Comparison of ENCODE assay signal across 13 cellular contexts in the genomic region with DNA sequence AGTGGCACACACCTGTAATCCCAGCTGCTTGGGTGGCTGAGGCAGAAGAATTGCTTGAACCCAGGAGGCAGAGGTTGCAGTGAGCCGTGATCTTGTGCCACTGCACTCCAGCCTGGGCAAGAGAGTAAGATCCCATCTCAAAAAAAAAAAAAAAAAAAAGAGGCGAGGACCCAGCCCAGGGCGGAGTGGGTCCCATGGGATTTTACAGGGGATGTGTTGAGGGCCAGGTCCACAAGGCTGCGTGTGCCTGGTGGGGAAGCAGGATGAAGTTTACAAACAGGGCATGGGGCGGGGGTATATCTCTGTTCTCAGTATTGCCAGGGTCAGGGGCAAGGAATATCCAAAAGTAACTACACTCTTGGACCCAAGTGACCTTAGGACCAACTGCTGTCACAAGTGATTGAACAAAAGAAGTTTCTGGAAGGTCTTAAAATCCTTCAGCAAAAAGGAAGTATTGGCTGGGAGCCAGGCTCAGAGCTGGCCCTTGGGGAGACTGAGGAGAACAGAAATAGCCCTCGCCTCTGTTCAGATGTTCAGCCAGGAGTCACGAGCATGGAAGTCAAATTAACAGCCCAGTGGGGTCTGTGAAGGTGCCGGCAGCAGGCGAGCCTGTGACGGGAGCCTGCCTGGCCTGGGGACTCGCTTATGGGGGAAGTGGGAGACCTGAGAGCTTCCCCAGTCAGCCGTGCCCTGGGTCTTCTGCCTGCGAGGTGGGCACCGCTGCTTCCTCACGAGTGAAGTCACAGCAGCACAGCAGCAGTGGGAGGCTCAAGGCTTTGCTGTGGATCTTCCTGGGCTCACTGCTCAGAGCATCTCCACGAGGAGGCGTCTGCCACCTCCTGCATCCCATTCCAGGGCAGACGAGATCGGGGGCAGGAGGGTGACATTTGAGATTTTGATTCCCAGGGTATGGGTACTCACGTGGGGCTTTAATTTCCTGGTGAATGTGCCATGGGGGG. TPM values are rescaled to one million over a fixed set of nuclear protein-coding genes. Genes with fewer than 3 reads are reported as not detected.
A peak's percentile ranks its signal among the peaks of the same experiment; 100 is the strongest.
DNase-seq lines count a peak whose midpoint lies in the region; ATAC-seq and TF ChIP-seq lines count a peak whose summit lies in the region.
"Had no signal": no experiment of that assay in that cellular context is flagged by ENCODE, and none has a peak within 500 bp of the region (broad histone marks: within the 10 kb centered on the region; RNA-seq: fewer than 3 reads in every experiment).

No MANE protein-coding gene starts in this region.

- H3K36me3 Mint-ChIP-seq in activated B cell treated with CpG ODN at 0.5 μM for 24 hours (ENCODE audit: low read depth), result peaks cover 31% of the 10 kb centered on the region

- H3K27ac ChIP-seq in DOHH2 (ENCODE audit: low read depth, low read length), result peak overlapping the region; percentile 55
- peak overlapping the region in 9 of 10 donors; percentile 40 to 84 (median 61) for H3K27ac ChIP-seq in heart right ventricle
- H3K27ac ChIP-seq in spleen, result peak overlapping the region in 7 of 8 donors; percentile 58 to 97 (median 92)

- peaks cover 100% of the 10 kb centered on the region for H3K79me2 ChIP-seq in DOHH2 (ENCODE audit: control insufficient read depth, low read length)

- H3K36me3 ChIP-seq in DOHH2 (ENCODE audit: control insufficient read depth, low read length) (peaks cover 59% of the 10 kb centered on the region), heart right ventricle (peaks cover 0 to 26% (median 0%) of the 10 kb centered on the region in 9 donors), spleen (peaks cover 0 to 61% (median 10%) of the 10 kb centered on the region in 6 donors)

- no peak for ATAC-seq in activated B cell treated with CpG ODN at 0.5 μM for 24 hours (ENCODE audit: low read depth)
- ATAC-seq in heart right ventricle, result peak in 6 of 8 donors; percentile 14 to 57 (median 44)
- ATAC-seq in GM21825 (IDR thresholded peaks at IDR 0.05; ENCODE audit: unreplicated experiment), result no peak
- ATAC-seq: Panc1 had no signal

- peaks cover 24% of the 10 kb centered on the region for H4K20me1 ChIP-seq in DOHH2 (ENCODE audit: control insufficient read depth, insufficient read depth, low read depth, low read length)

- CTCF ChIA-PET in activated B cell treated with CpG ODN at 0.5 μM for 24 hours (lab: Charles Lee), result interaction anchor here (1.6 kb wide), 1 partner anchor 9 kb away, joined by 5 read pairs; no protein-coding TSS in a partner anchor

- H3K4me3 Mint-ChIP-seq in activated B cell treated with CpG ODN at 0.5 μM for 24 hours, result peak overlapping the region; percentile 62

- H3K9me2 ChIP-seq in DOHH2 (replicated peaks; ENCODE audit: control insufficient read depth, low read length), result no peaks in the 10 kb centered on the region

- 30 to 40% methylated on average over 20 of the region's 20 CpGs for WGBS in heart right ventricle, 2 donors
- 42 to 57% (median 53%) methylated on average over 16 to 20 of the region's 20 CpGs for WGBS in spleen, 5 donors

- H3K9me3 Mint-ChIP-seq in activated B cell treated with CpG ODN at 0.5 μM for 24 hours, result no peaks in the 10 kb centered on the region

- no peaks in the 10 kb centered on the region for H3K27me3 Mint-ChIP-seq in activated B cell treated with CpG ODN at 0.5 μM for 24 hours
- H3K27me3 Mint-ChIP-seq: CD4-positive, alpha-beta memory T cell had no signal

- no peak for TF ChIP-seq POLR2A in spleen (IDR thresholded peaks at IDR 0.05)

- H3K9me3 ChIP-seq in DOHH2 (ENCODE audit: control insufficient read depth, insufficient read depth, low read length) (no peaks in the 10 kb centered on the region), heart right ventricle (no peaks in the 10 kb centered on the region), spleen (no peaks in the 10 kb centered on the region)

- H3K27ac Mint-ChIP-seq in activated B cell treated with CpG ODN at 0.5 μM for 24 hours, result peak overlapping the region; percentile 79

- no peak for TF ChIP-seq CTCF in DOHH2 (IDR thresholded peaks at IDR 0.05; ENCODE audit: low read depth, low read length, poor library complexity, severe bottlenecking)
- no peak for TF ChIP-seq CTCF in activated B cell treated with CpG ODN at 0.5 μM for 24 hours (IDR thresholded peaks at IDR 0.05)
- TF ChIP-seq CTCF in heart right ventricle (IDR thresholded peaks at IDR 0.05), result peak in 4 of 9 donors; percentile 20 to 43 (median 30)
- no peak for TF ChIP-seq CTCF in spleen (IDR thresholded peaks at IDR 0.05 in 8 of 11, conservative IDR thresholded peaks at IDR 0.05 in 3 of 11)

- H3K4me3 ChIP-seq in DOHH2 (ENCODE audit: low read length) (peak overlapping the region; percentile 49), heart right ventricle (peak overlapping the region in 3 of 10 donors; percentile 14 to 28 (median 25)), spleen (peak overlapping the region in 1 of 8 donors; percentile 28)

- intact Hi-C loops in activated B cell treated with CpG ODN at 0.5 μM for 24 hours (cut with micrococcal nuclease), result loop anchor here (1.0 kb wide), 1 partner anchor 8 kb away; no protein-coding TSS in a partner anchor
- intact Hi-C loops in heart right ventricle (cut with DNase I), result loop anchor here in 4 of 10 donors (2.0 to 10.0 kb wide), 3 partner anchors 53 to 200 kb away; a partner anchor contains a TSS
- intact Hi-C loops in spleen (cut with DNase I; ENCODE audit: low total_unique reads), result no loop called here

- POLR2A ChIA-PET in activated B cell treated with CpG ODN at 0.5 μM for 24 hours (lab: Charles Lee), result interaction anchor here (0.7 kb wide), 1 partner anchor 28 kb away, joined by 7 read pairs; no protein-coding TSS in a partner anchor

- H3K4me1 ChIP-seq in DOHH2 (ENCODE audit: control insufficient read depth, low read length) (peaks cover 61% of the 10 kb centered on the region), heart right ventricle (peaks cover 4 to 68% (median 54%) of the 10 kb centered on the region in 9 donors), spleen (peaks cover 54 to 98% (median 80%) of the 10 kb centered on the region in 6 donors)

- peaks cover 70% of the 10 kb centered on the region for H3K4me1 Mint-ChIP-seq in activated B cell treated with CpG ODN at 0.5 μM for 24 hours

- H3F3A ChIP-seq in DOHH2 (ENCODE audit: control insufficient read depth, insufficient read depth), result peaks cover 6% of the 10 kb centered on the region; the same call in 1 of the 2 replicates

- H3K4me2 ChIP-seq in DOHH2 (ENCODE audit: low read length), result peak overlapping the region; percentile 72

- H3K27me3 ChIP-seq in DOHH2 (ENCODE audit: control insufficient read depth, low read length) (no peaks in the 10 kb centered on the region), heart right ventricle (no peaks in the 10 kb centered on the region), spleen (replicated peaks in 1 of 7) (no peaks in the 10 kb centered on the region)

- DNase-seq in activated B cell treated with CpG ODN at 0.5 μM for 24 hours (no peak), heart right ventricle (peak; percentile 57 to 76), spleen (peak; percentile 83), NCI-H446 (lab: John Stamatoyannopoulos, UW) (no peak), NCI-H2227 treated with DMSO at 0.1 percent for 48 hours (lab: John Stamatoyannopoulos, UW) (no peak), NCI-H146 treated with DMSO at 0.1 percent for 48 hours (lab: John Stamatoyannopoulos, UW; ENCODE audit: unreplicated experiment) (no peak)
- DNase-seq: CD4-positive, alpha-beta memory T cell; effector CD4-positive, alpha-beta T cell; NCI-H187 treated with DMSO at 0.1 percent for 48 hours had no signal

RNA-seq across cellular contexts. Expression of a gene that starts 6.4 kb away (rescaled TPM):
- total RNA-seq in activated B cell treated with CpG ODN at 0.5 μM for 24 hours (217 and 239 TPM in 2 replicates), heart right ventricle (10 to 100 TPM; 19.9 to 55.0 (median 27.5) TPM), spleen (100 to 1,000 TPM; 232 to 329 (median 281) TPM)
- polyA plus RNA-seq in heart right ventricle (10 to 100 TPM; 27.9 to 55.2 TPM), spleen (100 to 1,000 TPM in 2 of 3 donors, 10 to 100 TPM in 1; 70.5 to 192 (median 190) TPM)

RNA-seq across cellular contexts. Expression of a gene that starts 6.7 kb away (rescaled TPM):
- total RNA-seq in activated B cell treated with CpG ODN at 0.5 μM for 24 hours (15.8 and 17.8 TPM in 2 replicates), heart right ventricle (1 to 10 TPM; 2.0 to 9.1 (median 4.7) TPM), spleen (10 to 100 TPM in 5 of 7 donors, 1 to 10 TPM in 2; 7.7 to 15.3 (median 13.2) TPM)
- polyA plus RNA-seq in heart right ventricle (10 to 100 TPM in 1 of 2 donors, 1 to 10 TPM in 1; 4.4 to 10.2 TPM), spleen (10 to 100 TPM; 20.5 to 24.5 (median 22.6) TPM)

RNA-seq across cellular contexts. Expression of a gene that starts 55.3 kb away (rescaled TPM):
- total RNA-seq in activated B cell treated with CpG ODN at 0.5 μM for 24 hours (1.7 and 1.8 TPM in 2 replicates), heart right ventricle (10 to 100 TPM in 6 of 10 donors, 1 to 10 TPM in 4; 4.8 to 30.4 (median 10.5) TPM), spleen (10 to 100 TPM in 5 of 7 donors, 1 to 10 TPM in 2; 4.5 to 18.7 (median 12.0) TPM)
- polyA plus RNA-seq in heart right ventricle (10 to 100 TPM; 11.0 to 77.9 TPM), spleen (1 to 10 TPM; 2.1 to 4.4 (median 4.1) TPM)
- total RNA-seq: HT-29 had no signal

Comparison
In these comparisons a context has a peak if more than half of its experiments do, and no peak if none do; other contexts are left out.
1. ATAC-seq: peak in heart right ventricle (6 of 8); none in activated B cell treated with CpG ODN at 0.5 μM for 24 hours (single experiment) and GM21825 (single experiment).
2. DNase-seq: peak in heart right ventricle (2 of 2) and spleen (single experiment); none in activated B cell treated with CpG ODN at 0.5 μM for 24 hours (single experiment), NCI-H446 (0 of 2), NCI-H2227 treated with DMSO at 0.1 percent for 48 hours (single experiment) and NCI-H146 treated with DMSO at 0.1 percent for 48 hours (single experiment).
3. Peak in every context shown above with its lines, with median percentiles within 50 percentile points of each other: H3K27ac ChIP-seq.